In the genomic region with DNA sequence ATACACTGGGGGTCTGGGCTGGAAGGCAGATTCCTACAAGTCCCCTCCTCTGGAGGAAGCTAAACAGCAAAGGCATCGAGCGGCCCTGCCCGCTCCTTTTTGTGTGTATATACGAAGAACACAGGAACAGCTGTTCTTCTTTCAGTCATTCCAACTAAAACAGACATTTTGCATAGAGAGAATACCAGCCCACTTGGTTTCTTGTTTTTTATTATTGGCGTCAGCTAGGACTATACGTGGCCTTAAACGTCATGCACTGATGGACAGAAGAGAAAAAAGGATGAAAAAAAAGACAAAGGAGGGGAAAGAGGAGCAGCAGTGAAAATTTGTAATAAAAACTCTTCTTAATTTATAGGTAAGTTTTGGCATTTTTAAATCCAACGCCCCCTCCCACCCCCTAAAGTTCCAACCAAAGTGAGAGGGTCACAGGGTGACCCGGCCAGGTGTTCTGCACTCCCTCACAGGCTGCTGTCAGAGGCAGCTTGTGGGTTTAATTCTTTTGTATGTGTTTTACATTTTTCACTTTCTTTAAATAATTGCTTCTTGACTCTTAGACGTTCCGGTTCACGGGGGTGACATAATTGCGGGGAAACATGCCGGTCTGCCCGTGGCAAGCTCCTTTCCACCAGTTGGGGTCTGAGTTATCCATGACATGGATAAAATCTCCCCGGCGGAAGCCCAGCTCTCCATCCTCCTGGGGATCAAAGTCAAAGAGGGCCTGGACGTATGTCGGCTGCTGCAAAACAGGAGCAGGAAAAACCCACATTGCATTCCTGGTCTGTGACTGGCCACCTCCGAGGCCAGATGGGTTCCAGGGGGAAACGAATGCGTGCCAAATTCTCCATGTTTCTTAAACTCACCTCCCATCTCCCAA, we compare ENCODE assay signal across 9 cellular contexts. TPM values are rescaled to one million over a fixed set of nuclear protein-coding genes. Genes with fewer than 3 reads are reported as not detected.
DNase-seq lines count a peak whose midpoint lies in the region; ATAC-seq and TF ChIP-seq lines count a peak whose summit lies in the region.
"Had no signal": no experiment of that assay in that cellular context is flagged by ENCODE, and none has a peak within 500 bp of the region (broad histone marks: within the 10 kb centered on the region; RNA-seq: fewer than 3 reads in every experiment).

No MANE protein-coding gene starts in this region.

- TF ChIP-seq RAD21 in HCT116 (IDR thresholded peaks at IDR 0.05; ENCODE audit: low read depth), result no peak

- POLR2A ChIA-PET in HCT116 (lab: Charles Lee) (no interaction called here), PC-3 (lab: Charles Lee; ENCODE audit: unreplicated experiment) (no interaction called here)

- no peak overlapping the region for H3K4me3 ChIP-seq in HCT116 (replicated peaks in 1 of 2; ENCODE audit: low read depth in 1 of 2, low read length in 2 of 2)
- H3K4me3 ChIP-seq in PC-3 (ENCODE audit: low read length), result no peak overlapping the region
- no peak overlapping the region for H3K4me3 ChIP-seq in rectal smooth muscle tissue (ENCODE audit: low read length)

- H3K79me2 ChIP-seq in HCT116 (ENCODE audit: insufficient read depth, low read length) (peaks cover 6% of the 10 kb centered on the region; the same call in 1 of the 2 replicates), PC-3 (ENCODE audit: low read length) (no peaks in the 10 kb centered on the region)

- no peaks in the 10 kb centered on the region for H3K9me2 ChIP-seq in HCT116 (ENCODE audit: insufficient read depth)
- no peaks in the 10 kb centered on the region for H3K9me2 ChIP-seq in PC-3 (replicated peaks; ENCODE audit: low read length)

- TF ChIP-seq CTCF in HCT116 (IDR thresholded peaks at IDR 0.05 in 2 of 3, conservative IDR thresholded peaks at IDR 0.05 in 1 of 3; ENCODE audit: borderline replicate concordance in 1 of 3, insufficient read depth in 1 of 3, low read depth in 2 of 3, low read length in 2 of 3) (no peak), PC-3 (conservative IDR thresholded peaks at IDR 0.05; ENCODE audit: low read depth, low read length) (no peak)

- H3K36me3 ChIP-seq in HCT116 (ENCODE audit: control insufficient read depth in 1 of 2, insufficient read depth in 2 of 2, low read length in 2 of 2), result peaks cover 25 to 30% of the 10 kb centered on the region in 2 experiments; a peak in 3 of 4 replicates
- H3K36me3 ChIP-seq in PC-3 (ENCODE audit: low read depth, low read length), result peaks cover 31% of the 10 kb centered on the region
- H3K36me3 ChIP-seq in rectal smooth muscle tissue (ENCODE audit: control insufficient read depth, insufficient read depth, low read length), result peaks cover 24% of the 10 kb centered on the region

- H3K4me1 ChIP-seq in HCT116 (ENCODE audit: control insufficient read depth in 1 of 2, insufficient read depth in 2 of 2, low read length in 2 of 2) (peaks cover 0 to 8% of the 10 kb centered on the region in 2 experiments; a peak in 1 of 4 replicates), PC-3 (ENCODE audit: insufficient read depth, low read length) (no peaks in the 10 kb centered on the region), rectal smooth muscle tissue (ENCODE audit: control insufficient read depth, insufficient read depth, low read length) (peaks cover 7% of the 10 kb centered on the region)

- H3K27ac ChIP-seq in HCT116 (ENCODE audit: low read depth, low read length) (no peak overlapping the region), PC-3 (ENCODE audit: low read length) (no peak overlapping the region), rectal smooth muscle tissue (ENCODE audit: low read depth, low read length) (peak overlapping the region; percentile 30), substantia nigra (ENCODE audit: low read depth, low read length, poor library complexity, severe bottlenecking) (no peak overlapping the region)

- no peaks in the 10 kb centered on the region; the same call in 1 of the 2 replicates for H4K20me1 ChIP-seq in HCT116 (ENCODE audit: insufficient read depth)
- H4K20me1 ChIP-seq in PC-3 (ENCODE audit: low read length), result no peaks in the 10 kb centered on the region

- H3K9ac ChIP-seq in HCT116 (ENCODE audit: low read length), result no peak overlapping the region
- no peak overlapping the region for H3K9ac ChIP-seq in PC-3 (ENCODE audit: low read length)
- no peak overlapping the region for H3K9ac ChIP-seq in rectal smooth muscle tissue (ENCODE audit: low read length)

- no peaks in the 10 kb centered on the region for H3F3A ChIP-seq in PC-3 (ENCODE audit: low read length, unreplicated experiment)

- RAD21 ChIA-PET in HCT116 (lab: Charles Lee; ENCODE audit: low non-redundant PET in 1 of 2, low total read pairs in 2 of 2, uncharacterized antibody in 2 of 2, unreplicated experiment in 2 of 2), result no interaction called here

- BruUV-seq in HCT116 (replicated peaks; lab: Mats Ljungman, UMichigan) (TSS peak; percentile 45), PC-3 (replicated peaks; lab: Mats Ljungman, UMichigan) (TSS peak; percentile 31)

- CTCF ChIA-PET in HCT116 (lab: Charles Lee) (interaction anchor here (0.9 kb wide), 1 partner anchor 86 kb away, joined by 3 read pairs; the partner anchor contains the start of gene GRB2), PC-3 (lab: Charles Lee) (no interaction called here)

- peak; percentile 41 for ATAC-seq in GM18517 (IDR thresholded peaks at IDR 0.05; ENCODE audit: unreplicated experiment)
- no peak for ATAC-seq in HCT116
- ATAC-seq in PC-3, result no peak
- ATAC-seq in GM18867 (IDR thresholded peaks at IDR 0.05; ENCODE audit: unreplicated experiment), result no peak

- H3K9me3 ChIP-seq in HCT116 (ENCODE audit: control insufficient read depth in 1 of 2, insufficient read depth in 1 of 2, low read depth in 1 of 2, low read length in 2 of 2) (no peaks in the 10 kb centered on the region), PC-3 (ENCODE audit: low read length) (no peaks in the 10 kb centered on the region)

- no peak for TF ChIP-seq POLR2A in HCT116 (IDR thresholded peaks at IDR 0.05; ENCODE audit: borderline replicate concordance, extremely low read depth, insufficient read depth, insufficient read length)

- H3K4me2 ChIP-seq in HCT116 (ENCODE audit: low read length) (no peak overlapping the region), PC-3 (ENCODE audit: low read length) (no peak overlapping the region)

- intact Hi-C loops in HCT116 (cut with micrococcal nuclease) (no loop called here), PC-3 (cut with micrococcal nuclease) (no loop called here)

- H2AFZ ChIP-seq in HCT116 (ENCODE audit: low read depth, low read length, poor library complexity, severe bottlenecking) (no peak overlapping the region), PC-3 (ENCODE audit: low read length) (no peak overlapping the region)

- DNase-seq in HCT116 (ENCODE audit: low read depth, low spot score) (no peak), PC-3 (no peak), substantia nigra (lab: John Stamatoyannopoulos, UW) (no peak), NCI-H2029 treated with DMSO at 0.1 percent for 48 hours (lab: John Stamatoyannopoulos, UW) (no peak), activated gamma-delta T cell (lab: John Stamatoyannopoulos, UW) (no peak)
- DNase-seq: NCI-H1694 had no signal

- H3K27me3 ChIP-seq in HCT116 (ENCODE audit: insufficient read depth, low read length) (no peaks in the 10 kb centered on the region), PC-3 (ENCODE audit: low read length) (no peaks in the 10 kb centered on the region), rectal smooth muscle tissue (ENCODE audit: control insufficient read depth, insufficient read depth, low read length) (no peaks in the 10 kb centered on the region)

TF ChIP-seq in HCT116, 20 proteins besides CTCF, POLR2A, EP300 and RAD21:
- TF ChIP-seq SRF (IDR thresholded peaks at IDR 0.05; ENCODE audit: low read depth) (no peak), EGR1 (IDR thresholded peaks at IDR 0.05; ENCODE audit: low read depth) (no peak), SIN3A (IDR thresholded peaks at IDR 0.05; ENCODE audit: low read depth) (no peak), POLR2AphosphoS5 (IDR thresholded peaks at IDR 0.05; ENCODE audit: low read depth, low read length) (no peak), ZBTB33 (IDR thresholded peaks at IDR 0.05; ENCODE audit: extremely low read depth, insufficient replicate concordance, low read length) (no peak), FOSL1 (IDR thresholded peaks at IDR 0.05; ENCODE audit: low read depth) (no peak), CEBPB (IDR thresholded peaks at IDR 0.05; ENCODE audit: low read depth) (no peak)

RNA-seq across cellular contexts. Expression of gene SLC25A19, which starts 30.8 kb away (rescaled TPM):
- total RNA-seq in HCT116 (2021; ENCODE audit: unreplicated experiment) (38.7 TPM), PC-3 (2014; rRNA removed) (75.0 and 76.9 TPM in 2 replicates)
- 31.1 and 33.4 TPM in 2 replicates for polyA plus RNA-seq in HCT116 (2012)

RNA-seq across cellular contexts. Expression of gene MIF4GD, which starts 49.0 kb away (rescaled TPM):
- 35.2 TPM for total RNA-seq in HCT116 (2021; ENCODE audit: unreplicated experiment)
- polyA plus RNA-seq in HCT116 (2012), result 50.2 and 52.7 TPM in 2 replicates
- total RNA-seq in PC-3 (2014; rRNA removed), result 30.8 and 42.3 TPM in 2 replicates

RNA-seq across cellular contexts. Expression of gene MRPS7, which starts 58.4 kb away (rescaled TPM):
- total RNA-seq in HCT116 (2021; ENCODE audit: unreplicated experiment), result 104 TPM
- polyA plus RNA-seq in HCT116 (2012), result 65.0 and 86.9 TPM in 2 replicates
- 112 and 144 TPM in 2 replicates for total RNA-seq in PC-3 (2014; rRNA removed)

RNA-seq across cellular contexts. Expression of gene GGA3, which starts 58.6 kb away (rescaled TPM):
- total RNA-seq in HCT116 (2021; ENCODE audit: unreplicated experiment) (58.3 TPM), PC-3 (2014; rRNA removed) (38.8 and 40.1 TPM in 2 replicates)
- polyA plus RNA-seq in HCT116 (2012), result 44.4 and 49.7 TPM in 2 replicates
